Comparison of ENCODE assay signal across 17 cellular contexts in genomic region chr6:158633127-158633526, GRCh38. TPM values are rescaled to one million over a fixed set of nuclear protein-coding genes. Genes with fewer than 3 reads are reported as not detected.
DNase-seq lines count a peak whose midpoint lies in the region; ATAC-seq and TF ChIP-seq lines count a peak whose summit lies in the region.
"Had no signal": no experiment of that assay in that cellular context is flagged by ENCODE, and none has a peak within 500 bp of the region (broad histone marks: within the 10 kb centered on the region; RNA-seq: fewer than 3 reads in every experiment).

No MANE protein-coding gene starts in this region.

- H3K9me3 Mint-ChIP-seq in CD8-positive, alpha-beta T cell = no peaks in the 10 kb centered on the region
- no peaks in the 10 kb centered on the region for H3K9me3 Mint-ChIP-seq in activated T-helper 1 cell treated with anti-CD3 and anti-CD28 coated beads, Interleukin-12 subunit alpha, Interleukin-12 subunit beta, Interleukin-2, Interleukin-4 antibody, amounts not matched to agents 30 ng/mL and 10 ng/mL and 1 ng/mL, durations not matched to agents 14 hours and 24 hours and 36 hours
- H3K9me3 Mint-ChIP-seq: central memory CD8-positive, alpha-beta T cell had no signal

- CTCF ChIA-PET in AG04450 (lab: Charles Lee) = no interaction called here
- CTCF ChIA-PET in CD8-positive, alpha-beta T cell (lab: Charles Lee) = interaction anchor here (0.9 to 1.3 kb wide), 2 partner anchors 58 to 60 kb away, joined by 3 read pairs; no protein-coding TSS in a partner anchor

- POLR2A ChIA-PET in AG04450 (lab: Yijun Ruan, JAX) = no interaction called here
- POLR2A ChIA-PET in CD8-positive, alpha-beta T cell (lab: Charles Lee) = interaction anchor here (0.7 to 2.3 kb wide), 4 partner anchors 10 to 58 kb away, joined by 3 to 5 read pairs (median 3); partner anchors contain the start of gene SYTL3

- H3K27me3 ChIP-seq in AG04450 (ENCODE audit: control insufficient read depth, insufficient read depth, low read length) = no peaks in the 10 kb centered on the region
- H3K27me3 ChIP-seq in CD8-positive, alpha-beta T cell (ENCODE audit: insufficient read depth, low read length) = no peaks in the 10 kb centered on the region
- no peaks in the 10 kb centered on the region for H3K27me3 ChIP-seq in lower lobe of right lung (ENCODE audit: low read depth)
- H3K27me3 ChIP-seq in esophagus squamous epithelium = no peaks in the 10 kb centered on the region
- H3K27me3 ChIP-seq: left lung had no signal

- H3K4me3 ChIP-seq in AG04450 (ENCODE audit: low read depth, low read length) (no peak overlapping the region), lower lobe of right lung (no peak overlapping the region), esophagus squamous epithelium (no peak overlapping the region)
- no peak overlapping the region for H3K4me3 ChIP-seq in CD8-positive, alpha-beta T cell (ENCODE audit: low read depth, low read length)
- H3K4me3 ChIP-seq: left lung, psoas muscle had no signal

- no peak for TF ChIP-seq POLR2A in esophagus squamous epithelium (IDR thresholded peaks at IDR 0.05)

- intact Hi-C loops in CD8-positive, alpha-beta T cell (cut with DNase I, micrococcal nuclease) = no loop called here
- intact Hi-C loops in activated T-helper 1 cell treated with anti-CD3 and anti-CD28 coated beads, Interleukin-12 subunit alpha, Interleukin-12 subunit beta, Interleukin-2, Interleukin-4 antibody, amounts not matched to agents 30 ng/mL and 10 ng/mL and 1 ng/mL, durations not matched to agents 14 hours and 24 hours and 36 hours (cut with micrococcal nuclease) = no loop called here
- intact Hi-C loops in lower lobe of right lung (cut with DNase I) = no loop called here
- intact Hi-C loops in esophagus squamous epithelium (cut with DNase I) = no loop called here

- peak overlapping the region; percentile 23 for H3K27ac ChIP-seq in AG04450 (ENCODE audit: low read depth, low read length)
- no peak overlapping the region for H3K27ac ChIP-seq in CD8-positive, alpha-beta T cell (ENCODE audit: low read depth, low read length)
- H3K27ac ChIP-seq in lower lobe of right lung = peak overlapping the region; percentile 61
- H3K27ac ChIP-seq in esophagus squamous epithelium = peak overlapping the region in 1 of 4 donors; percentile 80

- DNase-seq in AG04450 (ENCODE audit: low read depth, low spot score) (no peak), lower lobe of right lung (no peak), esophagus squamous epithelium (lab: John Stamatoyannopoulos, UW) (no peak), iPS-NIHi7 (ENCODE audit: extremely low spot score) (no peak)
- DNase-seq in CD8-positive, alpha-beta T cell = no peak
- DNase-seq in activated T-helper 1 cell treated with anti-CD3 and anti-CD28 coated beads, Interleukin-12 subunit alpha, Interleukin-12 subunit beta, Interleukin-2, Interleukin-4 antibody, amounts not matched to agents 30 ng/mL and 10 ng/mL and 1 ng/mL, durations not matched to agents 14 hours and 24 hours and 36 hours (ENCODE audit: low spot score) = no peak
- DNase-seq in central memory CD4-positive, alpha-beta T cell = no peak
- DNase-seq: activated CD4-positive, alpha-beta T cell treated with anti-CD3 and anti-CD28 coated beads for 48 hours; DMS53; effector memory CD4-positive, alpha-beta T cell; KBM-7; NCI-H1105; substantia nigra had no signal

- no peaks in the 10 kb centered on the region for H3K27me3 Mint-ChIP-seq in CD8-positive, alpha-beta T cell (ENCODE audit: low read depth)
- no peaks in the 10 kb centered on the region for H3K27me3 Mint-ChIP-seq in activated T-helper 1 cell treated with anti-CD3 and anti-CD28 coated beads, Interleukin-12 subunit alpha, Interleukin-12 subunit beta, Interleukin-2, Interleukin-4 antibody, amounts not matched to agents 30 ng/mL and 10 ng/mL and 1 ng/mL, durations not matched to agents 14 hours and 24 hours and 36 hours (ENCODE audit: insufficient read depth)
- H3K27me3 Mint-ChIP-seq: B cell; central memory CD8-positive, alpha-beta T cell had no signal

- no peak for ATAC-seq in CD8-positive, alpha-beta T cell
- ATAC-seq in lower lobe of right lung = no peak

- no peak overlapping the region for H3K4me3 Mint-ChIP-seq in CD8-positive, alpha-beta T cell
- no peak overlapping the region for H3K4me3 Mint-ChIP-seq in activated T-helper 1 cell treated with anti-CD3 and anti-CD28 coated beads, Interleukin-12 subunit alpha, Interleukin-12 subunit beta, Interleukin-2, Interleukin-4 antibody, amounts not matched to agents 30 ng/mL and 10 ng/mL and 1 ng/mL, durations not matched to agents 14 hours and 24 hours and 36 hours
- H3K4me3 Mint-ChIP-seq: B cell; central memory CD8-positive, alpha-beta T cell had no signal

- peaks cover 23% of the 10 kb centered on the region for H3K4me1 ChIP-seq in CD8-positive, alpha-beta T cell (ENCODE audit: insufficient read depth, low read length)
- H3K4me1 ChIP-seq in lower lobe of right lung (peaks cover 21% of the 10 kb centered on the region), esophagus squamous epithelium (peaks cover 18 to 25% (median 18%) of the 10 kb centered on the region in 3 donors)

- peak overlapping the region; percentile 78 for H3K27ac Mint-ChIP-seq in CD8-positive, alpha-beta T cell
- peak overlapping the region; percentile 44 for H3K27ac Mint-ChIP-seq in activated T-helper 1 cell treated with anti-CD3 and anti-CD28 coated beads, Interleukin-12 subunit alpha, Interleukin-12 subunit beta, Interleukin-2, Interleukin-4 antibody, amounts not matched to agents 30 ng/mL and 10 ng/mL and 1 ng/mL, durations not matched to agents 14 hours and 24 hours and 36 hours
- H3K27ac Mint-ChIP-seq: B cell had no signal

- peaks cover 70% of the 10 kb centered on the region for H3K36me3 Mint-ChIP-seq in CD8-positive, alpha-beta T cell
- H3K36me3 Mint-ChIP-seq in activated T-helper 1 cell treated with anti-CD3 and anti-CD28 coated beads, Interleukin-12 subunit alpha, Interleukin-12 subunit beta, Interleukin-2, Interleukin-4 antibody, amounts not matched to agents 30 ng/mL and 10 ng/mL and 1 ng/mL, durations not matched to agents 14 hours and 24 hours and 36 hours (ENCODE audit: low read depth) = peaks cover 52% of the 10 kb centered on the region

- H3K4me1 Mint-ChIP-seq in CD8-positive, alpha-beta T cell (ENCODE audit: low read depth) = peaks cover 62% of the 10 kb centered on the region
- peaks cover 40% of the 10 kb centered on the region for H3K4me1 Mint-ChIP-seq in activated T-helper 1 cell treated with anti-CD3 and anti-CD28 coated beads, Interleukin-12 subunit alpha, Interleukin-12 subunit beta, Interleukin-2, Interleukin-4 antibody, amounts not matched to agents 30 ng/mL and 10 ng/mL and 1 ng/mL, durations not matched to agents 14 hours and 24 hours and 36 hours (ENCODE audit: low read depth)
- H3K4me1 Mint-ChIP-seq: B cell had no signal

- TF ChIP-seq CTCF in AG04450 (IDR thresholded peaks at IDR 0.05; ENCODE audit: low read depth, low read length) (no peak), lower lobe of right lung (IDR thresholded peaks at IDR 0.05) (no peak), esophagus squamous epithelium (IDR thresholded peaks at IDR 0.05) (no peak)
- TF ChIP-seq CTCF in CD8-positive, alpha-beta T cell (IDR thresholded peaks at IDR 0.05) = no peak

- peaks cover 39% of the 10 kb centered on the region for H3K36me3 ChIP-seq in CD8-positive, alpha-beta T cell (ENCODE audit: insufficient read depth, low read length)
- H3K36me3 ChIP-seq in lower lobe of right lung (peaks cover 85% of the 10 kb centered on the region), esophagus squamous epithelium (peaks cover 0 to 71% (median 17%) of the 10 kb centered on the region in 3 donors)

- WGBS in esophagus squamous epithelium, 2 donors = 92 to 97% methylated on average over 11 of the region's 11 CpGs

- no peaks in the 10 kb centered on the region for H3K9me3 ChIP-seq in AG04450 (ENCODE audit: control insufficient read depth, insufficient read depth, low read length)
- no peaks in the 10 kb centered on the region for H3K9me3 ChIP-seq in CD8-positive, alpha-beta T cell (ENCODE audit: low read length)
- H3K9me3 ChIP-seq in lower lobe of right lung = no peaks in the 10 kb centered on the region
- no peaks in the 10 kb centered on the region for H3K9me3 ChIP-seq in esophagus squamous epithelium
- H3K9me3 ChIP-seq: left lung, psoas muscle had no signal

RNA-seq across cellular contexts. Expression of gene DYNLT1, which starts 11.4 kb away (rescaled TPM):
- polyA plus RNA-seq in AG04450 (2011; rRNA removed) = 414 and 422 TPM in 2 replicates
- 125 and 133 TPM in 2 replicates for polyA minus RNA-seq in AG04450 (2011; rRNA and poly(A)+ RNA removed)
- total RNA-seq in CD8-positive, alpha-beta T cell = 100 to 1,000 TPM; 109 TPM
- 103 and 105 TPM in 2 replicates for total RNA-seq in activated T-helper 1 cell treated with anti-CD3 and anti-CD28 coated beads, Interleukin-12 subunit alpha, Interleukin-12 subunit beta, Interleukin-2, Interleukin-4 antibody, amounts not matched to agents 30 ng/mL and 10 ng/mL and 1 ng/mL, durations not matched to agents 14 hours and 24 hours and 36 hours
- total RNA-seq in lower lobe of right lung (101 TPM), esophagus squamous epithelium (100 to 1,000 TPM in 1 of 4 donors, 10 to 100 TPM in 3; 78.7 to 107 (median 87.4) TPM)

RNA-seq across cellular contexts. Expression of gene SYTL3, which starts 16.7 kb away (rescaled TPM):
- polyA plus RNA-seq in AG04450 (2011; rRNA removed) = 1.6 TPM in 2 replicates
- 1.6 and 2.0 TPM in 2 replicates for polyA minus RNA-seq in AG04450 (2011; rRNA and poly(A)+ RNA removed)
- 10 to 100 TPM; 38.2 to 44.6 TPM for total RNA-seq in CD8-positive, alpha-beta T cell
- total RNA-seq in activated T-helper 1 cell treated with anti-CD3 and anti-CD28 coated beads, Interleukin-12 subunit alpha, Interleukin-12 subunit beta, Interleukin-2, Interleukin-4 antibody, amounts not matched to agents 30 ng/mL and 10 ng/mL and 1 ng/mL, durations not matched to agents 14 hours and 24 hours and 36 hours = 123 and 139 TPM in 2 replicates
- total RNA-seq in lower lobe of right lung (13.9 TPM), esophagus squamous epithelium (1 to 10 TPM; 1.6 to 8.0 (median 3.0) TPM)
